1 cellular context compared by ENCODE assay signal in genomic region chr17:66203274-66204015, GRCh38.
TF ChIP-seq lines count a peak whose summit lies in the region.

No MANE protein-coding gene starts in this region.

TF ChIP-seq in HepG2, 621 proteins besides CTCF, POLR2A, EP300 and RAD21 (continued from another document and continues in another):
- TF ChIP-seq ZNF292 (CRISPR knock-in tag; IDR thresholded peaks at IDR 0.05; ENCODE audit: borderline replicate concordance, low read depth) (peak; percentile 61; the same call in 1 of the 2 replicates), TP53 (CRISPR knock-in tag; conservative IDR thresholded peaks at IDR 0.05) (no peak), ZNF441 (CRISPR knock-in tag; IDR thresholded peaks at IDR 0.05; ENCODE audit: borderline replicate concordance) (0 out of 2 replicates have a peak, but pooled peaks have one; percentile 44), GABPB1 (CRISPR knock-in tag; IDR thresholded peaks at IDR 0.05) (no peak), THAP8 (CRISPR knock-in tag; IDR thresholded peaks at IDR 0.05; ENCODE audit: borderline replicate concordance) (0 out of 2 replicates have a peak, but pooled peaks have one; percentile 30), ZFP36L2 (CRISPR knock-in tag; IDR thresholded peaks at IDR 0.05) (no peak), ONECUT2 (CRISPR knock-in tag; IDR thresholded peaks at IDR 0.05) (no peak), CAMTA2 (CRISPR knock-in tag; IDR thresholded peaks at IDR 0.05; ENCODE audit: borderline replicate concordance) (no peak), ZNF782 (CRISPR knock-in tag; IDR thresholded peaks at IDR 0.05; ENCODE audit: borderline replicate concordance) (no peak), NFIC (IDR thresholded peaks at IDR 0.05; ENCODE audit: low read length) (no peak), ZNF609 (CRISPR knock-in tag; IDR thresholded peaks at IDR 0.05; ENCODE audit: borderline replicate concordance) (no peak), HNRNPL (IDR thresholded peaks at IDR 0.05; ENCODE audit: low read depth, low read length) (no peak), TCF7 (IDR thresholded peaks at IDR 0.05; ENCODE audit: low read depth) (no peak), JUNB (CRISPR knock-in tag; IDR thresholded peaks at IDR 0.05; ENCODE audit: borderline replicate concordance) (no peak), RCOR2 (CRISPR knock-in tag; IDR thresholded peaks at IDR 0.05) (no peak), HNF4A (CRISPR knock-in tag; IDR thresholded peaks at IDR 0.05) (peak; percentile 52), ARHGAP35 (CRISPR knock-in tag; IDR thresholded peaks at IDR 0.05; ENCODE audit: borderline replicate concordance) (no peak), ZMYM4 (CRISPR knock-in tag; IDR thresholded peaks at IDR 0.05) (peak; percentile 39; the same call in 1 of the 2 replicates), HDAC2 (CRISPR knock-in tag; IDR thresholded peaks at IDR 0.05) (no peak), TOPORS (CRISPR knock-in tag; IDR thresholded peaks at IDR 0.05) (no peak), ZNF597 (CRISPR knock-in tag; IDR thresholded peaks at IDR 0.05) (no peak), SALL1 (CRISPR knock-in tag; IDR thresholded peaks at IDR 0.05) (0 out of 2 replicates have a peak, but pooled peaks have one; percentile 31), THRA (CRISPR knock-in tag; IDR thresholded peaks at IDR 0.05; ENCODE audit: borderline replicate concordance) (no peak), PBX2 (CRISPR knock-in tag; IDR thresholded peaks at IDR 0.05) (peak; percentile 76), FUBP1 (CRISPR knock-in tag; IDR thresholded peaks at IDR 0.05; ENCODE audit: borderline replicate concordance) (no peak), ZNF580 (CRISPR knock-in tag; IDR thresholded peaks at IDR 0.05; ENCODE audit: borderline replicate concordance, low read depth) (no peak), ZNF709 (CRISPR knock-in tag; IDR thresholded peaks at IDR 0.05) (no peak), NONO (IDR thresholded peaks at IDR 0.05) (no peak), NONO (CRISPR knock-in tag; conservative IDR thresholded peaks at IDR 0.05) (no peak), ZNF691 (CRISPR knock-in tag; IDR thresholded peaks at IDR 0.05; ENCODE audit: borderline replicate concordance, low read depth) (no peak), ZBTB38 (CRISPR knock-in tag; IDR thresholded peaks at IDR 0.05) (no peak), MEF2D (CRISPR knock-in tag; IDR thresholded peaks at IDR 0.05) (0 out of 2 replicates have a peak, but pooled peaks have one; percentile 30), ASH2L (IDR thresholded peaks at IDR 0.05; ENCODE audit: insufficient read length, low read depth, low read length) (no peak), ZNF792 (CRISPR knock-in tag; IDR thresholded peaks at IDR 0.05) (no peak), ZBTB25 (CRISPR knock-in tag; IDR thresholded peaks at IDR 0.05) (no peak), ZNF761 (CRISPR knock-in tag; conservative IDR thresholded peaks at IDR 0.05) (no peak), HDAC1 (CRISPR knock-in tag; IDR thresholded peaks at IDR 0.05) (no peak), ZNF746 (CRISPR knock-in tag; IDR thresholded peaks at IDR 0.05) (no peak), ZNF274 (CRISPR knock-in tag; IDR thresholded peaks at IDR 0.05) (0 out of 2 replicates have a peak, but pooled peaks have one; percentile 23), NFE2L2 (IDR thresholded peaks at IDR 0.05; ENCODE audit: low read length) (no peak), ZNF724P (CRISPR knock-in tag; IDR thresholded peaks at IDR 0.05; ENCODE audit: borderline replicate concordance) (0 out of 2 replicates have a peak, but pooled peaks have one; percentile 37), DRAP1 (CRISPR knock-in tag; IDR thresholded peaks at IDR 0.05) (no peak), YEATS2 (CRISPR knock-in tag; IDR thresholded peaks at IDR 0.05; ENCODE audit: borderline replicate concordance) (no peak), ZNF75D (CRISPR knock-in tag; IDR thresholded peaks at IDR 0.05; ENCODE audit: borderline replicate concordance) (no peak), ZNF7 (CRISPR knock-in tag; IDR thresholded peaks at IDR 0.05) (no peak), DPF2 (CRISPR knock-in tag; IDR thresholded peaks at IDR 0.05; ENCODE audit: borderline replicate concordance, low read depth) (no peak), ZNF572 (CRISPR knock-in tag; IDR thresholded peaks at IDR 0.05) (0 out of 2 replicates have a peak, but pooled peaks have one; percentile 48), ARID3A (IDR thresholded peaks at IDR 0.05; ENCODE audit: low read depth, low read length) (no peak), TSC22D2 (CRISPR knock-in tag; IDR thresholded peaks at IDR 0.05; ENCODE audit: borderline replicate concordance) (no peak), CHCHD3 (CRISPR knock-in tag; IDR thresholded peaks at IDR 0.05) (0 out of 2 replicates have a peak, but pooled peaks have one; percentile 29), ZNF776 (CRISPR knock-in tag; IDR thresholded peaks at IDR 0.05) (no peak), ZNF543 (CRISPR knock-in tag; IDR thresholded peaks at IDR 0.05) (no peak), PPARG (CRISPR knock-in tag; conservative IDR thresholded peaks at IDR 0.05) (no peak), ZNF891 (CRISPR knock-in tag; IDR thresholded peaks at IDR 0.05) (no peak), NFRKB (IDR thresholded peaks at IDR 0.05) (no peak), NFE2 (CRISPR knock-in tag; IDR thresholded peaks at IDR 0.05) (no peak), SNAPC5 (CRISPR knock-in tag; IDR thresholded peaks at IDR 0.05; ENCODE audit: borderline replicate concordance) (no peak), ZNF777 (CRISPR knock-in tag; IDR thresholded peaks at IDR 0.05) (no peak), HES4 (CRISPR knock-in tag; IDR thresholded peaks at IDR 0.05; ENCODE audit: borderline replicate concordance) (no peak), ZNF383 (CRISPR knock-in tag; IDR thresholded peaks at IDR 0.05; ENCODE audit: borderline replicate concordance) (no peak)
